ENCODE assay signal across 18 cellular contexts in genomic region chr12:27387473-27387872, GRCh38. TPM values are rescaled to one million over a fixed set of nuclear protein-coding genes. Genes with fewer than 3 reads are reported as not detected.
DNase-seq lines count a peak whose midpoint lies in the region; ATAC-seq, FAIRE-seq and TF ChIP-seq lines count a peak whose summit lies in the region.
"Had no signal": no experiment of that assay in that cellular context is flagged by ENCODE, and none has a peak within 500 bp of the region (broad histone marks: within the 10 kb centered on the region; RNA-seq: fewer than 3 reads in every experiment).

No MANE protein-coding gene starts in this region.

- no peak for TF ChIP-seq CTCF in A549 (IDR thresholded peaks at IDR 0.05)

- no peak overlapping the region for H3K27ac ChIP-seq in A549
- H3K27ac ChIP-seq in substantia nigra (ENCODE audit: low read depth, low read length, poor library complexity, severe bottlenecking) = no peak overlapping the region
- H3K27ac ChIP-seq: 22Rv1; BLaER1 treated with 17β-estradiol and CSF1 and Interleukin-3, amounts not matched to agents 10 nM and 100 nM; HL-60; KMS-11 had no signal

- peak overlapping the region; percentile 13; the same call in 1 of the 3 replicates for H3K4me2 ChIP-seq in A549
- H3K4me2 ChIP-seq: BLaER1 treated with 17β-estradiol and CSF1 and Interleukin-3, amounts not matched to agents 10 nM and 100 nM; KMS-11 had no signal

- TF ChIP-seq EP300 in A549 (IDR thresholded peaks at IDR 0.05) = no peak

- H3K9me3 ChIP-seq in A549 = no peaks in the 10 kb centered on the region

- FAIRE-seq in A549 (lab: Jason Lieb, UNC) = no peak

- H3K4me1 ChIP-seq in A549 = peaks cover 18% of the 10 kb centered on the region; the same call in 2 of the 3 replicates

- WGBS in A549 (ENCODE audit: missing lambda C conversion rate) = 91% methylated on average over 1 of the region's 1 CpG

- TF ChIP-seq POLR2A in A549 (IDR thresholded peaks at IDR 0.05; ENCODE audit: low read length) = no peak

- CTCF ChIA-PET in A549 (lab: Yijun Ruan, JAX) = interaction anchor here (0.8 to 1.2 kb wide), 3 partner anchors 37 to 247 kb away, joined by 3 read pairs; no protein-coding TSS in a partner anchor

- H3K4me3 ChIP-seq in A549 = no peak overlapping the region
- H3K4me3 ChIP-seq: BLaER1 treated with 17β-estradiol and CSF1 and Interleukin-3, amounts not matched to agents 10 nM and 100 nM had no signal

- DNase-seq in A549 (ENCODE audit: low read depth in 1 of 2, low spot score in 1 of 2) (no peak), DMS53 treated with DMSO at 0.1 percent for 48 hours (lab: John Stamatoyannopoulos, UW; ENCODE audit: unreplicated experiment) (peak; percentile 92), HT-29 (ENCODE audit: low spot score) (peak; percentile 2), glomerular visceral epithelial cell (ENCODE audit: extremely low spot score) (peak; percentile 39), KG1 (lab: John Stamatoyannopoulos, UW) (no peak), NCI-H1694 (lab: John Stamatoyannopoulos, UW) (no peak), substantia nigra (lab: John Stamatoyannopoulos, UW) (no peak)
- DNase-seq: CD4-positive, CD25-positive, alpha-beta regulatory T cell; DND-41; GDM1; GOT3; H9 had no signal

- POLR2A ChIA-PET in A549 (lab: Yijun Ruan, JAX) = no interaction called here

- TF ChIP-seq RAD21 in A549 (conservative IDR thresholded peaks at IDR 0.05 in 1 of 2, IDR thresholded peaks at IDR 0.05 in 1 of 2) = no peak

- no peak for ATAC-seq in A549
- no peak for ATAC-seq in HG03025 (IDR thresholded peaks at IDR 0.05; ENCODE audit: low FRiP score, unreplicated experiment)

TF ChIP-seq in A549, 52 proteins besides CTCF, POLR2A, EP300 and RAD21:
- TF ChIP-seq HOXB13 (CRISPR knock-in tag; IDR thresholded peaks at IDR 0.05; ENCODE audit: low read depth) (no peak), BCL3 (IDR thresholded peaks at IDR 0.05) (no peak), FOSB (CRISPR knock-in tag; IDR thresholded peaks at IDR 0.05) (no peak), ESRRA (IDR thresholded peaks at IDR 0.05; ENCODE audit: borderline replicate concordance, low read length) (no peak), ZNF302 (CRISPR knock-in tag; IDR thresholded peaks at IDR 0.05) (no peak), CEBPB (IDR thresholded peaks at IDR 0.05) (no peak), KDM5A (IDR thresholded peaks at IDR 0.05) (no peak), CHD4 (IDR thresholded peaks at IDR 0.05; ENCODE audit: borderline replicate concordance) (no peak), MAX (IDR thresholded peaks at IDR 0.05) (no peak)

RNA-seq across cellular contexts. Expression of gene BMAL2, which starts 54.8 kb away (rescaled TPM):
- polyA plus RNA-seq in A549 (2011; rRNA removed) (16.6 and 23.1 TPM in 2 replicates), A549 (2017; fragmentation: RNase III; extraction: RNeasy Plus Mini Kit Qiagen cat#74134 plus additional on column Dnase treatment) (13.5 to 19.9 TPM (median 15.1 TPM) in 3 replicates)
- polyA plus RNA-seq in A549 (2012; cell fraction: cytosol; rRNA removed) = 5.0 and 5.5 TPM in 2 replicates
- polyA plus RNA-seq in A549 (2012; cell fraction: nucleus; rRNA removed) = 2.3 and 3.6 TPM in 2 replicates
- polyA minus RNA-seq in A549 (2011; rRNA and poly(A)+ RNA removed) = 11.6 and 13.8 TPM in 2 replicates
- 20.2 and 22.3 TPM in 2 replicates for total RNA-seq in HT-29 (2014; rRNA removed; shearing (Covaris generic))

RNA-seq across cellular contexts. Expression of gene SMCO2, which starts 59.1 kb away (rescaled TPM):
- polyA plus RNA-seq in A549 (2011; rRNA removed) (0.22 and 0.28 TPM in 2 replicates), A549 (2017; fragmentation: RNase III; extraction: RNeasy Plus Mini Kit Qiagen cat#74134 plus additional on column Dnase treatment) (0.08 to 0.14 TPM (median 0.11 TPM) in 3 replicates)
- polyA plus RNA-seq in A549 (2012; cell fraction: cytosol; rRNA removed) = 0.12 and 0.13 TPM in 2 replicates
- 0.12 and 0.39 TPM in 2 replicates for polyA plus RNA-seq in A549 (2012; cell fraction: nucleus; rRNA removed)
- not detected in 2 replicates for polyA minus RNA-seq in A549 (2011; rRNA and poly(A)+ RNA removed)
- total RNA-seq in HT-29 (2014; rRNA removed; shearing (Covaris generic)) = 0.16 TPM in 1 of 2 replicates, not detected in the other
- total RNA-seq: CD4-positive, CD25-positive, alpha-beta regulatory T cell had no signal
- polyA plus RNA-seq: CD4-positive, CD25-positive, alpha-beta regulatory T cell; IgD-negative memory B cell had no signal

Comparison
In these comparisons a context has a peak if more than half of its experiments do, and no peak if none do; other contexts are left out.
1. DNase-seq: peak in DMS53 treated with DMSO at 0.1 percent for 48 hours (single experiment), HT-29 (single experiment) and glomerular visceral epithelial cell (single experiment); none in A549 (0 of 2), KG1 (single experiment), NCI-H1694 (single experiment) and substantia nigra (0 of 49).